In genomic region chr19:10543059-10543419, GRCh38 we compare ENCODE assay signal across 9 cellular contexts. TPM values are rescaled to one million over a fixed set of nuclear protein-coding genes. Genes with fewer than 3 reads are reported as not detected.
A peak's percentile ranks its signal among the peaks of the same experiment; 100 is the strongest.
DNase-seq lines count a peak whose midpoint lies in the region; ATAC-seq and TF ChIP-seq lines count a peak whose summit lies in the region.
"Had no signal": no experiment of that assay in that cellular context is flagged by ENCODE, and none has a peak within 500 bp of the region (broad histone marks: within the 10 kb centered on the region; RNA-seq: fewer than 3 reads in every experiment).

No MANE protein-coding gene starts in this region.

- peak overlapping the region; percentile 95; the same call in 1 of the 2 replicates for H3K9ac ChIP-seq in MM.1S (ENCODE audit: low read length)

- H3K79me2 ChIP-seq in MM.1S (ENCODE audit: low read length): peaks cover 32% of the 10 kb centered on the region

- intact Hi-C loops in CD4-positive, alpha-beta T cell (cut with DNase I, micrococcal nuclease): loop anchor here (1.0 to 5.0 kb wide), 4 partner anchors 23 to 110 kb away; partner anchors contain the start of genes KEAP1 (in 1 of the 2) and KRI1 (in 1 of the 2)
- intact Hi-C loops in dendritic cell treated with granulocyte-macrophage colony-stimulating factor and Interleukin-4, amounts not matched to agents 40 ng/mL and 50 ng/mL, for 4 days (cut with micrococcal nuclease): no loop called here

- H3K27me3 ChIP-seq in CD4-positive, alpha-beta T cell (ENCODE audit: control insufficient read depth, insufficient read depth, low read length): peaks cover under 1% of the 10 kb centered on the region
- H3K27me3 ChIP-seq in MM.1S (replicated peaks; ENCODE audit: insufficient read depth, low read length): peaks cover 16% of the 10 kb centered on the region
- H3K27me3 ChIP-seq in neuron (ENCODE audit: insufficient read depth, low read length): peaks cover 3% of the 10 kb centered on the region

- no peak for TF ChIP-seq CTCF in CD4-positive, alpha-beta T cell (IDR thresholded peaks at IDR 0.05)
- no peak for TF ChIP-seq CTCF in MM.1S (IDR thresholded peaks at IDR 0.05; ENCODE audit: low read length)

- H3K36me3 ChIP-seq in MM.1S (replicated peaks; ENCODE audit: insufficient read depth, low read length) (no peaks in the 10 kb centered on the region), neuron (ENCODE audit: insufficient read depth, low read length) (peaks cover 14% of the 10 kb centered on the region)

- peak overlapping the region; percentile 78 for H3K27ac ChIP-seq in CD4-positive, alpha-beta T cell (ENCODE audit: low read depth, low read length)
- no peak overlapping the region for H3K27ac ChIP-seq in MM.1S (ENCODE audit: low read length)

- no peaks in the 10 kb centered on the region for H3K9me3 ChIP-seq in CD4-positive, alpha-beta T cell (ENCODE audit: control insufficient read depth, low read length)
- no peaks in the 10 kb centered on the region for H3K9me3 ChIP-seq in MM.1S (replicated peaks; ENCODE audit: insufficient read depth, low read length)
- no peaks in the 10 kb centered on the region for H3K9me3 ChIP-seq in neuron (ENCODE audit: low read length)
- H3K9me3 ChIP-seq: mucosa of descending colon had no signal

- no peaks in the 10 kb centered on the region for H3K9me2 ChIP-seq in MM.1S (replicated peaks; ENCODE audit: insufficient read depth, low read length)

- H3K4me2 ChIP-seq in MM.1S (ENCODE audit: low read depth, low read length): peak overlapping the region; percentile 94

- no peaks in the 10 kb centered on the region for H3K9me3 Mint-ChIP-seq in CD4-positive, alpha-beta T cell
- H3K9me3 Mint-ChIP-seq in dendritic cell treated with granulocyte-macrophage colony-stimulating factor and Interleukin-4, amounts not matched to agents 40 ng/mL and 50 ng/mL, for 4 days: no peaks in the 10 kb centered on the region

- peak overlapping the region; percentile 86 for H3K4me3 Mint-ChIP-seq in CD4-positive, alpha-beta T cell
- H3K4me3 Mint-ChIP-seq in dendritic cell treated with granulocyte-macrophage colony-stimulating factor and Interleukin-4, amounts not matched to agents 40 ng/mL and 50 ng/mL, for 4 days: peak overlapping the region; percentile 75

- no peak for ATAC-seq in CD4-positive, alpha-beta T cell (ENCODE audit: poor library complexity)
- ATAC-seq in HG02870 (IDR thresholded peaks at IDR 0.05; ENCODE audit: unreplicated experiment) (no peak), GM21737 (IDR thresholded peaks at IDR 0.05; ENCODE audit: unreplicated experiment) (no peak)

- POLR2A ChIA-PET in CD4-positive, alpha-beta T cell (lab: Charles Lee): interaction anchor here (0.6 to 1.7 kb wide), 5 partner anchors 8 to 174 kb away, joined by 3 to 9 read pairs (median 6); partner anchors contain the start of genes CDKN2D and KRI1

- peaks cover 5% of the 10 kb centered on the region for H3K36me3 Mint-ChIP-seq in CD4-positive, alpha-beta T cell (ENCODE audit: low read depth)
- H3K36me3 Mint-ChIP-seq in dendritic cell treated with granulocyte-macrophage colony-stimulating factor and Interleukin-4, amounts not matched to agents 40 ng/mL and 50 ng/mL, for 4 days (ENCODE audit: low read depth): peaks cover 17% of the 10 kb centered on the region

- H3K4me1 ChIP-seq in MM.1S (ENCODE audit: low read length) (peaks cover 10% of the 10 kb centered on the region), neuron (ENCODE audit: insufficient read depth, low read length) (peaks cover 10% of the 10 kb centered on the region)

- CTCF ChIA-PET in CD4-positive, alpha-beta T cell (lab: Charles Lee): interaction anchor here (0.6 to 3.7 kb wide), 3 partner anchors 11 to 394 kb away, joined by 3 to 24 read pairs (median 3); partner anchors contain the start of genes CDKN2D and KRI1

- peaks cover 6% of the 10 kb centered on the region for H3K27me3 Mint-ChIP-seq in CD4-positive, alpha-beta T cell
- H3K27me3 Mint-ChIP-seq in dendritic cell treated with granulocyte-macrophage colony-stimulating factor and Interleukin-4, amounts not matched to agents 40 ng/mL and 50 ng/mL, for 4 days: peaks cover 13% of the 10 kb centered on the region

- H2AFZ ChIP-seq in MM.1S (ENCODE audit: low read length) (peak overlapping the region; percentile 77), neuron (ENCODE audit: low read depth, low read length) (peak overlapping the region; percentile 85)

- H3K4me3 ChIP-seq in MM.1S (ENCODE audit: low read length): peak overlapping the region; percentile 97
- H3K4me3 ChIP-seq in neuron (ENCODE audit: low read length): peak overlapping the region; percentile 99

- peak overlapping the region; percentile 79 for H3K27ac Mint-ChIP-seq in CD4-positive, alpha-beta T cell
- H3K27ac Mint-ChIP-seq in dendritic cell treated with granulocyte-macrophage colony-stimulating factor and Interleukin-4, amounts not matched to agents 40 ng/mL and 50 ng/mL, for 4 days: peak overlapping the region; percentile 66

- no peaks in the 10 kb centered on the region for H3F3A ChIP-seq in MM.1S (ENCODE audit: insufficient read depth, low read length)

- H4K20me1 ChIP-seq in MM.1S (ENCODE audit: insufficient read depth, low read length): no peaks in the 10 kb centered on the region

- DNase-seq in CD4-positive, alpha-beta T cell: no peak
- DNase-seq in MM.1S: no peak
- no peak for DNase-seq in stimulated activated CD4-positive, alpha-beta T cell treated with anti-CD3 and anti-CD28 coated beads, Interleukin-4, amount 100 ng/mL, for 4 hours
- DNase-seq in DMS79 (lab: John Stamatoyannopoulos, UW): no peak

- peaks cover 18% of the 10 kb centered on the region for H3K4me1 Mint-ChIP-seq in CD4-positive, alpha-beta T cell (ENCODE audit: low read depth)
- peaks cover 39% of the 10 kb centered on the region for H3K4me1 Mint-ChIP-seq in dendritic cell treated with granulocyte-macrophage colony-stimulating factor and Interleukin-4, amounts not matched to agents 40 ng/mL and 50 ng/mL, for 4 days (ENCODE audit: low read depth)

RNA-seq across cellular contexts. Expression of gene ATG4D, which starts 0.7 kb away (rescaled TPM):
- total RNA-seq in CD4-positive, alpha-beta T cell: 10 to 100 TPM; 81.1 to 84.6 TPM

RNA-seq across cellular contexts. Expression of gene KRI1, which starts 22.8 kb away (rescaled TPM):
- 10 to 100 TPM; 36.8 to 39.6 TPM for total RNA-seq in CD4-positive, alpha-beta T cell

RNA-seq across cellular contexts. Expression of gene CDKN2D, which starts 25.7 kb away (rescaled TPM):
- 10 to 100 TPM; 83.3 to 84.0 TPM for total RNA-seq in CD4-positive, alpha-beta T cell

RNA-seq across cellular contexts. Expression of gene S1PR5, which starts 25.8 kb away (rescaled TPM):
- under 1 TPM; 0.55 to 0.92 TPM for total RNA-seq in CD4-positive, alpha-beta T cell

RNA-seq across cellular contexts. Expression of gene KEAP1, which starts 39.9 kb away (rescaled TPM):
- total RNA-seq in CD4-positive, alpha-beta T cell: 10 to 100 TPM; 10.5 to 11.6 TPM
